Comparison of ENCODE assay signal across 17 cellular contexts in genomic region chr1:162734047-162734446, GRCh38. TPM values are rescaled to one million over a fixed set of nuclear protein-coding genes. Genes with fewer than 3 reads are reported as not detected.
DNase-seq lines count a peak whose midpoint lies in the region; ATAC-seq, FAIRE-seq and TF ChIP-seq lines count a peak whose summit lies in the region.
"Had no signal": no experiment of that assay in that cellular context is flagged by ENCODE, and none has a peak within 500 bp of the region (broad histone marks: within the 10 kb centered on the region; RNA-seq: fewer than 3 reads in every experiment).

No MANE protein-coding gene starts in this region.

- no peaks in the 10 kb centered on the region for H4K20me1 ChIP-seq in H9 (ENCODE audit: control insufficient read depth, insufficient read depth, insufficient read length)
- H4K20me1 ChIP-seq in hepatocyte (ENCODE audit: insufficient read depth, poor library complexity, severe bottlenecking): no peaks in the 10 kb centered on the region

- no peak overlapping the region for H4K5ac ChIP-seq in H9 (ENCODE audit: insufficient read length, low read depth, low read length)

- no peak overlapping the region for H3K56ac ChIP-seq in H9 (ENCODE audit: insufficient read length, low read depth, low read length)

- no CpG with 5 or more reads among the region's 2 CpGs for WGBS in H9 (ENCODE audit: extremely low coverage, insufficient read length, low lambda C conversion rate)
- 76% methylated on average over 2 of the region's 2 CpGs for WGBS in hepatocyte (ENCODE audit: low lambda C conversion rate, missing lambda C conversion rate)

- no peaks in the 10 kb centered on the region; a peak in 1 of 7 replicates for H3K36me3 Mint-ChIP-seq in H9 (ENCODE audit: insufficient read depth in 1 of 3, low read depth in 3 of 3)
- H3K36me3 Mint-ChIP-seq: CD4-positive, alpha-beta memory T cell had no signal

- H3K23me2 ChIP-seq in H9 (ENCODE audit: insufficient read length, low read depth, low read length, poor library complexity, severe bottlenecking): no peaks in the 10 kb centered on the region

- no peak overlapping the region for H2AK5ac ChIP-seq in H9 (ENCODE audit: insufficient read length, low read length)

- H3K9ac ChIP-seq in stomach smooth muscle (ENCODE audit: low read length in 2 of 2) (no peak overlapping the region), H9 (ENCODE audit: extremely low read depth, insufficient read length, low read length) (no peak overlapping the region)

- no peak overlapping the region for H2BK20ac ChIP-seq in H9 (ENCODE audit: low read depth, low read length, poor library complexity, severe bottlenecking)

- H2BK5ac ChIP-seq in H9 (ENCODE audit: insufficient read length, low read length): no peak overlapping the region

- H3K27me3 ChIP-seq in bronchial epithelial cell (ENCODE audit: control insufficient read depth, insufficient read depth, low read length) (no peaks in the 10 kb centered on the region), stomach smooth muscle (ENCODE audit: control insufficient read depth in 1 of 2, insufficient read depth in 2 of 2, low read length in 2 of 2) (no peaks in the 10 kb centered on the region), H9 (ENCODE audit: insufficient read depth, low read length) (no peaks in the 10 kb centered on the region), hepatocyte (no peaks in the 10 kb centered on the region)

- in situ Hi-C loops in GM13976 (cut with MboI; ENCODE audit: low sequenced_read_pairs, unreplicated experiment): no loop called here

- H3K79me2 ChIP-seq in H9 (ENCODE audit: insufficient read depth, low read length) (no peaks in the 10 kb centered on the region), hepatocyte (peaks cover 2% of the 10 kb centered on the region)

- H3K4me3 ChIP-seq in bronchial epithelial cell (ENCODE audit: low read depth, low read length) (no peak overlapping the region), stomach smooth muscle (ENCODE audit: low read length in 2 of 2) (no peak overlapping the region), hepatocyte (no peak overlapping the region)

- H3K27ac Mint-ChIP-seq in H9: no peak overlapping the region
- H3K27ac Mint-ChIP-seq: B cell; CD4-positive, alpha-beta memory T cell had no signal

- H3K4me1 ChIP-seq in stomach smooth muscle (ENCODE audit: control insufficient read depth, insufficient read depth, low read length) (peaks cover 31% of the 10 kb centered on the region), H9 (ENCODE audit: insufficient read depth, low read length) (no peaks in the 10 kb centered on the region), hepatocyte (ENCODE audit: insufficient read depth) (peaks cover 12% of the 10 kb centered on the region)

- DNase-seq in bronchial epithelial cell (ENCODE audit: low read depth) (peak; percentile 14), left colon (no peak), H9 (no peak), GM13976 (ENCODE audit: low spot score) (no peak), hypothalamus (lab: John Stamatoyannopoulos, UW) (no peak), hepatocyte (ENCODE audit: low spot score) (no peak)
- DNase-seq: C1 segment of cervical spinal cord; CD4-positive, alpha-beta memory T cell; DMS79 treated with DMSO at 0.1 percent for 48 hours; EL had no signal

- H2AFZ ChIP-seq in H9 (ENCODE audit: low read length) (no peak overlapping the region), hepatocyte (no peak overlapping the region)

- H4K91ac ChIP-seq in H9 (ENCODE audit: insufficient read length, low read depth, low read length): no peak overlapping the region

- H3K4me2 ChIP-seq in H9 (ENCODE audit: insufficient read depth, insufficient read length, low read length) (no peak overlapping the region), hepatocyte (no peak overlapping the region)

- no peak overlapping the region for H3K4ac ChIP-seq in H9 (ENCODE audit: low read depth, low read length)

- FAIRE-seq in bronchial epithelial cell (lab: Jason Lieb, UNC): no peak
- FAIRE-seq: A204.1, G401.6, GM12891 had no signal

- no peak overlapping the region for H3K23ac ChIP-seq in H9 (ENCODE audit: insufficient read length, low read depth, low read length)

- H3T11ph ChIP-seq in H9 (ENCODE audit: low read length): no peak overlapping the region

- no peaks in the 10 kb centered on the region for H3K79me1 ChIP-seq in H9 (ENCODE audit: insufficient read depth, low read depth, low read length, poor library complexity, severe bottlenecking)

- H3K4me3 Mint-ChIP-seq in H9: no peak overlapping the region
- H3K4me3 Mint-ChIP-seq: B cell; CD4-positive, alpha-beta memory T cell had no signal

- TF ChIP-seq CTCF in bronchial epithelial cell (IDR thresholded peaks at IDR 0.05; ENCODE audit: insufficient read depth, low read length, severe bottlenecking) (no peak), H9 (conservative IDR thresholded peaks at IDR 0.05) (no peak), GM13976 (IDR thresholded peaks at IDR 0.05; ENCODE audit: borderline replicate concordance, control extremely low read depth, extremely low read depth, insufficient read depth, missing control alignments) (no peak), hepatocyte (IDR thresholded peaks at IDR 0.05; ENCODE audit: poor library complexity) (no peak)

- peak; percentile 85 for ATAC-seq in left colon
- ATAC-seq: HCT116 had no signal

- no peaks in the 10 kb centered on the region for H3K9me3 ChIP-seq in stomach smooth muscle (ENCODE audit: control insufficient read depth in 2 of 2, low read length in 2 of 2)
- no peaks in the 10 kb centered on the region for H3K9me3 ChIP-seq in H9 (ENCODE audit: control insufficient read depth, low read depth, low read length)
- no peaks in the 10 kb centered on the region for H3K9me3 ChIP-seq in hepatocyte (ENCODE audit: low read depth)

- H3K9me2 ChIP-seq in hepatocyte (replicated peaks; ENCODE audit: insufficient read depth): no peaks in the 10 kb centered on the region

- no peak overlapping the region for H2BK120ac ChIP-seq in H9 (ENCODE audit: low read depth, low read length, poor library complexity, severe bottlenecking)

- no peak overlapping the region for H2BK12ac ChIP-seq in H9 (ENCODE audit: insufficient read length, low read depth, low read length)

- H3K36me3 ChIP-seq in bronchial epithelial cell (ENCODE audit: control insufficient read depth, insufficient read depth, low read length): no peaks in the 10 kb centered on the region
- H3K36me3 ChIP-seq in stomach smooth muscle (ENCODE audit: control insufficient read depth in 2 of 2, insufficient read depth in 2 of 2, low read length in 2 of 2): peaks cover 0 to 7% of the 10 kb centered on the region in 2 donors
- H3K36me3 ChIP-seq in hepatocyte (replicated peaks; ENCODE audit: insufficient read depth, low read depth): no peaks in the 10 kb centered on the region

- no peak overlapping the region for H3K14ac ChIP-seq in H9 (ENCODE audit: insufficient read depth, low read length)

- peaks cover 0 to 3% of the 10 kb centered on the region in 2 experiments; a peak in 2 of 4 replicates for H3K4me1 Mint-ChIP-seq in H9
- H3K4me1 Mint-ChIP-seq: B cell; CD4-positive, alpha-beta memory T cell had no signal

- no peak overlapping the region for H3K18ac ChIP-seq in H9 (ENCODE audit: insufficient read length, low read depth, low read length)

- H3K9me3 Mint-ChIP-seq in H9: no peaks in the 10 kb centered on the region; a peak in 1 of 5 replicates

- no peak overlapping the region for H4K8ac ChIP-seq in H9 (replicated peaks; ENCODE audit: insufficient read length, low read depth, low read length)

- no peaks in the 10 kb centered on the region; the same call in 1 of the 2 replicates for H3K27me3 Mint-ChIP-seq in H9 (ENCODE audit: low read depth)

- no peak overlapping the region for H2BK15ac ChIP-seq in H9 (ENCODE audit: low read depth, low read length)

- intact Hi-C loops in left colon (cut with DNase I, micrococcal nuclease): no loop called here

- peak overlapping the region; percentile 86 for H3K27ac ChIP-seq in stomach smooth muscle (ENCODE audit: low read length)
- H3K27ac ChIP-seq in H9 (ENCODE audit: insufficient read length, low read depth, low read length): no peak overlapping the region
- H3K27ac ChIP-seq in hepatocyte: no peak overlapping the region
- H3K27ac ChIP-seq: HL-60 had no signal

RNA-seq across cellular contexts. Expression of gene HSD17B7, which starts 56.5 kb away (rescaled TPM):
- total RNA-seq in bronchial epithelial cell: 20.2 and 20.5 TPM in 2 replicates
- total RNA-seq in left colon: 10 to 100 TPM; 17.4 to 32.0 TPM
- total RNA-seq in H9 (2021): 26.2 and 26.8 TPM in 2 replicates
- 45.8 and 50.2 TPM in 2 replicates for total RNA-seq in hepatocyte
- 40.4 and 41.5 TPM in 2 replicates for polyA plus RNA-seq in hepatocyte
